In genomic region chr15:93068581-93069199, GRCh38 we compare ENCODE assay signal across 1 cellular context.
A peak's percentile ranks its signal among the peaks of the same experiment; 100 is the strongest.
TF ChIP-seq lines count a peak whose summit lies in the region.

No MANE protein-coding gene starts in this region.

TF ChIP-seq in HepG2, 621 proteins besides CTCF, POLR2A, EP300 and RAD21:
- TF ChIP-seq YY1 (IDR thresholded peaks at IDR 0.05; ENCODE audit: insufficient read depth, insufficient replicate concordance, low read depth, low read length) (no peak), ZNF12 (CRISPR knock-in tag; IDR thresholded peaks at IDR 0.05) (0 out of 2 replicates have a peak, but pooled peaks have one; percentile 24)
TF ChIP-seq in HepG2: peak in this region for 1.
